Comparison of ENCODE assay signal across 18 cellular contexts in genomic region chr11:2703487-2704141, GRCh38. TPM values are rescaled to one million over a fixed set of nuclear protein-coding genes. Genes with fewer than 3 reads are reported as not detected.
DNase-seq lines count a peak whose midpoint lies in the region; ATAC-seq and TF ChIP-seq lines count a peak whose summit lies in the region.
"Had no signal": no experiment of that assay in that cellular context is flagged by ENCODE, and none has a peak within 500 bp of the region (broad histone marks: within the 10 kb centered on the region; RNA-seq: fewer than 3 reads in every experiment).

No MANE protein-coding gene starts in this region.

- H3K36me3 ChIP-seq in DOHH2 (ENCODE audit: control insufficient read depth, low read length): no peaks in the 10 kb centered on the region
- no peaks in the 10 kb centered on the region for H3K36me3 ChIP-seq in neuronal stem cell (replicated peaks in 1 of 2; ENCODE audit: control insufficient read depth in 2 of 2, insufficient read depth in 2 of 2, low read length in 2 of 2)
- H3K36me3 ChIP-seq: gastroesophageal sphincter, Peyer's patch, prostate gland had no signal

- H3K9me3 Mint-ChIP-seq in activated naive CD8-positive, alpha-beta T cell treated with anti-CD3 and anti-CD28 coated beads, Interleukin-2, amount 50 U/mL, for 24 hours: no peaks in the 10 kb centered on the region
- H3K9me3 Mint-ChIP-seq: activated naive CD4-positive, alpha-beta T cell treated with anti-CD3 and anti-CD28 coated beads for 36 hours; T-helper 1 cell treated with Interleukin-12 subunit alpha and Interleukin-12 subunit beta and Interleukin-4 antibody, amounts not matched to agents 30 μg/mL and 1 μg/mL, for 36 hours had no signal

- H3K14ac ChIP-seq in neuronal stem cell (ENCODE audit: low read length): peak overlapping the region; percentile 57

- H3F3A ChIP-seq in DOHH2 (ENCODE audit: control insufficient read depth, insufficient read depth): no peaks in the 10 kb centered on the region

- no peak overlapping the region for H3K4ac ChIP-seq in neuronal stem cell (ENCODE audit: low read length)

- H3K4me1 Mint-ChIP-seq in activated naive CD8-positive, alpha-beta T cell treated with anti-CD3 and anti-CD28 coated beads, Interleukin-2, amount 50 U/mL, for 24 hours: peaks cover 6% of the 10 kb centered on the region

- peak overlapping the region; percentile 42 for H3K4me2 ChIP-seq in DOHH2 (ENCODE audit: low read length)
- H3K4me2 ChIP-seq in neuronal stem cell (ENCODE audit: insufficient read depth, low read length, poor library complexity, severe bottlenecking): no peak overlapping the region

- H2BK12ac ChIP-seq in neuronal stem cell (ENCODE audit: low read length): no peak overlapping the region

- H3K9me2 ChIP-seq in DOHH2 (replicated peaks; ENCODE audit: control insufficient read depth, low read length): no peaks in the 10 kb centered on the region

- H4K20me1 ChIP-seq in DOHH2 (ENCODE audit: control insufficient read depth, insufficient read depth, low read depth, low read length): 0 out of 2 replicates have a peak, but pooled peaks cover 2% of the 10 kb centered on the region

- no peaks in the 10 kb centered on the region for H3K79me1 ChIP-seq in neuronal stem cell (ENCODE audit: low read depth, low read length)

- peaks cover 11% of the 10 kb centered on the region for H3K79me2 ChIP-seq in DOHH2 (ENCODE audit: control insufficient read depth, low read length)

- H3K23ac ChIP-seq in neuronal stem cell (ENCODE audit: low read depth, low read length, poor library complexity): no peak overlapping the region

- ATAC-seq in HG03159 (IDR thresholded peaks at IDR 0.05; ENCODE audit: unreplicated experiment): no peak
- ATAC-seq in activated naive CD8-positive, alpha-beta T cell treated with anti-CD3 and anti-CD28 coated beads, Interleukin-2, amount 50 U/mL, for 24 hours: no peak
- ATAC-seq: gastroesophageal sphincter had no signal

- peaks cover 37% of the 10 kb centered on the region for H3K4me1 ChIP-seq in DOHH2 (ENCODE audit: control insufficient read depth, low read length)
- peaks cover 11 to 22% of the 10 kb centered on the region in 2 donors for H3K4me1 ChIP-seq in neuronal stem cell (ENCODE audit: control insufficient read depth in 2 of 2, insufficient read depth in 1 of 2, low read depth in 1 of 2, low read length in 2 of 2)
- H3K4me1 ChIP-seq: prostate gland had no signal

- H3K9me3 ChIP-seq in DOHH2 (ENCODE audit: control insufficient read depth, insufficient read depth, low read length) (no peaks in the 10 kb centered on the region), neuronal stem cell (replicated peaks in 1 of 2; ENCODE audit: control insufficient read depth in 2 of 2, insufficient read depth in 1 of 2, low read depth in 1 of 2, low read length in 2 of 2) (peaks cover 2% of the 10 kb centered on the region in 2 donors)
- H3K9me3 ChIP-seq: Peyer's patch, prostate gland had no signal

- peak overlapping the region; percentile 85 for H2AK5ac ChIP-seq in neuronal stem cell (ENCODE audit: low read depth, low read length)

- peak; percentile 42 for DNase-seq in NCI-H524 treated with DMSO at 0.1 percent for 48 hours (lab: John Stamatoyannopoulos, UW)
- DNase-seq in fibroblast of pulmonary artery (ENCODE audit: low read depth): peak; percentile 42
- no peak for DNase-seq in neuronal stem cell (ENCODE audit: low spot score)
- no peak for DNase-seq in NCI-H446 (lab: John Stamatoyannopoulos, UW)
- no peak for DNase-seq in activated naive CD8-positive, alpha-beta T cell treated with anti-CD3 and anti-CD28 coated beads, Interleukin-2, amount 50 U/mL, for 24 hours
- DNase-seq in UCSD-AML1 (lab: John Stamatoyannopoulos, UW; ENCODE audit: unreplicated experiment): no peak
- DNase-seq: activated CD4-positive, alpha-beta T cell treated with anti-CD3 and anti-CD28 coated beads for 1 hour; activated CD8-positive, alpha-beta memory T cell treated with anti-CD3 and anti-CD28 coated beads, Interleukin-2, amount 50 U/mL, for 4 hours; activated naive CD4-positive, alpha-beta T cell treated with anti-CD3 and anti-CD28 coated beads for 36 hours; EL; NCI-H1092; stimulated activated CD4-positive, alpha-beta T cell treated with anti-CD3 and anti-CD28 coated beads, Interleukin-2, amount 100 ng/mL, for 24 hours had no signal

- H2AFZ ChIP-seq in neuronal stem cell (ENCODE audit: low read length): peak overlapping the region; percentile 59

- peak overlapping the region; percentile 30 for H2BK15ac ChIP-seq in neuronal stem cell (ENCODE audit: low read length)

- peak overlapping the region; percentile 32 for H3K9ac ChIP-seq in neuronal stem cell (ENCODE audit: low read depth, low read length, poor library complexity)

- H3K27me3 ChIP-seq in DOHH2 (ENCODE audit: control insufficient read depth, low read length) (no peaks in the 10 kb centered on the region), neuronal stem cell (ENCODE audit: control insufficient read depth in 3 of 3, insufficient read depth in 3 of 3, low read depth in 1 of 3, low read length in 3 of 3) (peaks cover 0 to 36% (median 6%) of the 10 kb centered on the region in 3 experiments)
- H3K27me3 ChIP-seq: gastroesophageal sphincter, Peyer's patch had no signal

- H3K4me3 ChIP-seq in DOHH2 (ENCODE audit: low read length): no peak overlapping the region
- no peak overlapping the region for H3K4me3 ChIP-seq in fibroblast of pulmonary artery (replicated peaks; ENCODE audit: low read depth, low read length)
- peak overlapping the region in 1 of 2 donors; percentile 7 for H3K4me3 ChIP-seq in neuronal stem cell (ENCODE audit: low read length in 2 of 2)
- H3K4me3 ChIP-seq: gastroesophageal sphincter, Peyer's patch, prostate gland had no signal

- no peaks in the 10 kb centered on the region for H3K27me3 Mint-ChIP-seq in activated naive CD8-positive, alpha-beta T cell treated with anti-CD3 and anti-CD28 coated beads, Interleukin-2, amount 50 U/mL, for 24 hours

- H3K27ac ChIP-seq in DOHH2 (ENCODE audit: low read depth, low read length) (no peak overlapping the region), neuronal stem cell (replicated peaks; ENCODE audit: low read length) (no peak overlapping the region)
- H3K27ac ChIP-seq: gastroesophageal sphincter, Peyer's patch, prostate gland had no signal

- TF ChIP-seq CTCF in DOHH2 (IDR thresholded peaks at IDR 0.05; ENCODE audit: low read depth, low read length, poor library complexity, severe bottlenecking) (no peak), fibroblast of pulmonary artery (IDR thresholded peaks at IDR 0.05; ENCODE audit: low read length, missing control alignments) (no peak)

- no peak overlapping the region for H4K8ac ChIP-seq in neuronal stem cell (ENCODE audit: low read depth, low read length)

- H4K91ac ChIP-seq in neuronal stem cell (ENCODE audit: low read depth, low read length, poor library complexity): no peak overlapping the region

- WGBS in neuronal stem cell (ENCODE audit: extremely low coverage in 2 of 2, insufficient read length in 2 of 2, insufficient replicate concordance in 1 of 2), 2 donors: no CpG with 5 or more reads among the region's 14 CpGs

- no peak overlapping the region for H3K4me3 Mint-ChIP-seq in activated naive CD8-positive, alpha-beta T cell treated with anti-CD3 and anti-CD28 coated beads, Interleukin-2, amount 50 U/mL, for 24 hours
- H3K4me3 Mint-ChIP-seq: activated naive CD4-positive, alpha-beta T cell treated with anti-CD3 and anti-CD28 coated beads for 36 hours; T-helper 1 cell treated with Interleukin-12 subunit alpha and Interleukin-12 subunit beta and Interleukin-4 antibody, amounts not matched to agents 30 μg/mL and 1 μg/mL, for 36 hours had no signal

- no peak overlapping the region for H3K27ac Mint-ChIP-seq in activated naive CD8-positive, alpha-beta T cell treated with anti-CD3 and anti-CD28 coated beads, Interleukin-2, amount 50 U/mL, for 24 hours
- H3K27ac Mint-ChIP-seq: activated naive CD4-positive, alpha-beta T cell treated with anti-CD3 and anti-CD28 coated beads for 36 hours; T-helper 1 cell treated with Interleukin-12 subunit alpha and Interleukin-12 subunit beta and Interleukin-4 antibody, amounts not matched to agents 30 μg/mL and 1 μg/mL, for 36 hours had no signal

- peak overlapping the region; percentile 78 for H2BK120ac ChIP-seq in neuronal stem cell (ENCODE audit: low read depth, low read length)

- H3K36me3 Mint-ChIP-seq in activated naive CD8-positive, alpha-beta T cell treated with anti-CD3 and anti-CD28 coated beads, Interleukin-2, amount 50 U/mL, for 24 hours (ENCODE audit: low read depth): peaks cover 4% of the 10 kb centered on the region

- no peak overlapping the region for H2BK5ac ChIP-seq in neuronal stem cell (ENCODE audit: low read length)

- H3K18ac ChIP-seq in neuronal stem cell (ENCODE audit: low read length): peak overlapping the region; percentile 54

RNA-seq across cellular contexts. Expression of gene KCNQ1OT1, which starts 3.8 kb away (rescaled TPM):
- polyA plus RNA-seq in neuronal stem cell (2013, experiment 1 of 2): 0.08 TPM
- polyA plus RNA-seq in neuronal stem cell (2013, experiment 2 of 2): 0.11 TPM

Comparison
In these comparisons a context has a peak if more than half of its experiments do, and no peak if none do; other contexts are left out.
1. DNase-seq: peak in NCI-H524 treated with DMSO at 0.1 percent for 48 hours (single experiment) and fibroblast of pulmonary artery (single experiment); none in neuronal stem cell (single experiment), NCI-H446 (0 of 2), activated naive CD8-positive, alpha-beta T cell treated with anti-CD3 and anti-CD28 coated beads, Interleukin-2, amount 50 U/mL, for 24 hours (single experiment) and UCSD-AML1 (single experiment).